35 cellular contexts compared by ENCODE assay signal in the genomic region with DNA sequence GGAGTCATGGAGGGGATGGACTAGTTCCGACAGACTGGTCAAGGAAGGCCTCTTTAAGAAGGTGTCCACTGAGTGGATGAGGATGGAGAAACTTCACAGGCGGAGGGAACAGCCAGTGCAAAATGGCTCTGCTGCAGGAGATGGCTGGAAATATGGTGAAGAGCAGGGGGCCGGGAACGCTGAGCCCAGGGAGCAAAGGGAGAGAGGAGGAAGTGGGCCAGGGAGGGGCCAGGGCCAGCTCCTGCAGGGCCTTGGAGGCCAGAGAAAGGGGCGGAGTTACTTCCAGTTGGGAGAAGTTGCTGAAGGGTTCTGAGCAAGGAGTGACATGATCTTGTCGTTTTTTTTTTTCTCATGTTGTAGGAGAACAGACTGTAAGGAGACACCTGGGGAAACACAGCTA.
"Had no signal": no experiment of that assay in that cellular context is flagged by ENCODE, and none has a peak within 500 bp of the region (broad histone marks: within the 10 kb centered on the region; RNA-seq: fewer than 3 reads in every experiment).

No MANE protein-coding gene starts in this region.

- FAIRE-seq: colon had no signal

- H3K4me1 Mint-ChIP-seq: activated CD4-positive, alpha-beta T cell treated with anti-CD3 and anti-CD28 coated beads for 36 hours; activated CD4-positive, alpha-beta T cell treated with anti-CD3 and anti-CD28 coated beads, Interleukin-2, amount 10 ng/mL, durations not matched to agents 24 days and 14 days; activated CD8-positive, alpha-beta memory T cell treated with anti-CD3 and anti-CD28 coated beads, Interleukin-2, amount 10 ng/mL, durations not matched to agents 7 days and 5 days; activated naive CD4-positive, alpha-beta T cell treated with anti-CD3 and anti-CD28 coated beads, Interleukin-2, amount 50 U/mL, for 24 hours; activated naive CD8-positive, alpha-beta T cell treated with anti-CD3 and anti-CD28 coated beads for 36 hours; activated naive CD8-positive, alpha-beta T cell treated with anti-CD3 and anti-CD28 coated beads, Interleukin-2, amount 50 U/mL, for 24 hours; central memory CD8-positive, alpha-beta T cell had no signal

- H3K4me3 Mint-ChIP-seq: activated CD4-positive, alpha-beta memory T cell treated with anti-CD3 and anti-CD28 coated beads for 36 hours; activated CD4-positive, alpha-beta T cell treated with anti-CD3 and anti-CD28 coated beads for 36 hours; activated CD4-positive, alpha-beta T cell treated with anti-CD3 and anti-CD28 coated beads, Interleukin-2, amount 10 ng/mL, durations not matched to agents 24 days and 14 days; activated CD8-positive, alpha-beta memory T cell treated with anti-CD3 and anti-CD28 coated beads, Interleukin-2, amount 10 ng/mL, durations not matched to agents 7 days and 5 days; activated CD8-positive, alpha-beta T cell treated with anti-CD3 and anti-CD28 coated beads, Interleukin-2, amount 10 ng/mL, durations not matched to agents 7 days and 5 days; activated naive CD4-positive, alpha-beta T cell treated with anti-CD3 and anti-CD28 coated beads for 36 hours; activated naive CD4-positive, alpha-beta T cell treated with anti-CD3 and anti-CD28 coated beads, Interleukin-2, amount 50 U/mL, for 24 hours; activated naive CD8-positive, alpha-beta T cell treated with anti-CD3 and anti-CD28 coated beads for 36 hours; activated naive CD8-positive, alpha-beta T cell treated with anti-CD3 and anti-CD28 coated beads, Interleukin-2, amount 50 U/mL, for 24 hours; activated T-helper 1 cell treated with anti-CD3 and anti-CD28 coated beads, Interleukin-12 subunit alpha, Interleukin-12 subunit beta, Interleukin-2, Interleukin-4 antibody, amounts not matched to agents 30 ng/mL and 10 ng/mL and 1 ng/mL, durations not matched to agents 14 hours and 24 hours and 36 hours; brain; central memory CD8-positive, alpha-beta T cell; effector memory CD8-positive, alpha-beta T cell had no signal

- H3K4me3 ChIP-seq: adrenal gland, breast epithelium, cardiac muscle cell, esophagus muscularis mucosa, gastrocnemius medialis had no signal

- H3K9me3 Mint-ChIP-seq: activated CD4-positive, alpha-beta memory T cell treated with anti-CD3 and anti-CD28 coated beads for 36 hours; activated CD4-positive, alpha-beta T cell treated with anti-CD3 and anti-CD28 coated beads, Interleukin-2, amount 10 ng/mL, durations not matched to agents 24 days and 14 days; activated naive CD4-positive, alpha-beta T cell treated with anti-CD3 and anti-CD28 coated beads for 36 hours; activated naive CD4-positive, alpha-beta T cell treated with anti-CD3 and anti-CD28 coated beads, Interleukin-2, amount 50 U/mL, for 24 hours; activated naive CD8-positive, alpha-beta T cell treated with anti-CD3 and anti-CD28 coated beads for 36 hours; activated naive CD8-positive, alpha-beta T cell treated with anti-CD3 and anti-CD28 coated beads, Interleukin-2, amount 50 U/mL, for 24 hours; activated T-helper 1 cell treated with anti-CD3 and anti-CD28 coated beads, Interleukin-12 subunit alpha, Interleukin-12 subunit beta, Interleukin-2, Interleukin-4 antibody, amounts not matched to agents 30 ng/mL and 10 ng/mL and 1 ng/mL, durations not matched to agents 14 hours and 24 hours and 36 hours; activated T-helper 2 cell treated with anti-CD3 and anti-CD28 coated beads, Interferon-gamma antibody, Interleukin-2, Interleukin-4, amounts not matched to agents 10 μg/mL and 5 μg/mL and 100 μg/mL, durations not matched to agents 14 hours and 24 hours and 36 hours; central memory CD8-positive, alpha-beta T cell; effector memory CD8-positive, alpha-beta T cell had no signal

- H3K27ac ChIP-seq: adrenal gland, breast epithelium, cardiac muscle cell, esophagus muscularis mucosa, foreskin keratinocyte, gastrocnemius medialis had no signal

- H3K27ac Mint-ChIP-seq: activated CD4-positive, alpha-beta memory T cell treated with anti-CD3 and anti-CD28 coated beads for 36 hours; activated CD4-positive, alpha-beta T cell treated with anti-CD3 and anti-CD28 coated beads for 36 hours; activated CD4-positive, alpha-beta T cell treated with anti-CD3 and anti-CD28 coated beads, Interleukin-2, amount 10 ng/mL, durations not matched to agents 24 days and 14 days; activated CD8-positive, alpha-beta memory T cell treated with anti-CD3 and anti-CD28 coated beads, Interleukin-2, amount 10 ng/mL, durations not matched to agents 7 days and 5 days; activated CD8-positive, alpha-beta T cell treated with anti-CD3 and anti-CD28 coated beads, Interleukin-2, amount 10 ng/mL, durations not matched to agents 7 days and 5 days; activated naive CD4-positive, alpha-beta T cell treated with anti-CD3 and anti-CD28 coated beads for 36 hours; activated naive CD4-positive, alpha-beta T cell treated with anti-CD3 and anti-CD28 coated beads, Interleukin-2, amount 50 U/mL, for 24 hours; activated naive CD8-positive, alpha-beta T cell treated with anti-CD3 and anti-CD28 coated beads for 36 hours; activated naive CD8-positive, alpha-beta T cell treated with anti-CD3 and anti-CD28 coated beads, Interleukin-2, amount 50 U/mL, for 24 hours; activated T-helper 1 cell treated with anti-CD3 and anti-CD28 coated beads, Interleukin-12 subunit alpha, Interleukin-12 subunit beta, Interleukin-2, Interleukin-4 antibody, amounts not matched to agents 30 ng/mL and 10 ng/mL and 1 ng/mL, durations not matched to agents 14 hours and 24 hours and 36 hours; activated T-helper 2 cell treated with anti-CD3 and anti-CD28 coated beads, Interferon-gamma antibody, Interleukin-2, Interleukin-4, amounts not matched to agents 10 μg/mL and 5 μg/mL and 100 μg/mL, durations not matched to agents 14 hours and 24 hours and 36 hours; effector memory CD8-positive, alpha-beta T cell had no signal

- H3K4me1 ChIP-seq: adrenal gland, breast epithelium, esophagus muscularis mucosa, foreskin keratinocyte, gastrocnemius medialis had no signal

- ATAC-seq: activated CD4-positive, alpha-beta T cell treated with anti-CD3 and anti-CD28 coated beads for 36 hours; activated CD8-positive, alpha-beta memory T cell treated with anti-CD3 and anti-CD28 coated beads, Interleukin-2, amount 10 ng/mL, durations not matched to agents 7 days and 5 days; activated CD8-positive, alpha-beta T cell treated with anti-CD3 and anti-CD28 coated beads, Interleukin-2, amount 10 ng/mL, durations not matched to agents 7 days and 5 days; activated naive CD8-positive, alpha-beta T cell treated with anti-CD3 and anti-CD28 coated beads, Interleukin-2, amount 50 U/mL, for 24 hours; effector memory CD8-positive, alpha-beta T cell; foreskin keratinocyte; gastrocnemius medialis had no signal

- DNase-seq: activated CD4-positive, alpha-beta memory T cell treated with anti-CD3 and anti-CD28 coated beads for 36 hours; activated CD4-positive, alpha-beta T cell treated with anti-CD3 and anti-CD28 coated beads for 36 hours; activated CD4-positive, alpha-beta T cell treated with anti-CD3 and anti-CD28 coated beads, Interleukin-2, amount 10 ng/mL, durations not matched to agents 24 days and 14 days; activated CD4-positive, CD25-positive, alpha-beta regulatory T cell; activated CD4-positive, CD25-positive, alpha-beta regulatory T cell treated with anti-CD3 and anti-CD28 coated beads, Interleukin-2, amount 50 U/mL, for 72 hours; activated CD8-positive, alpha-beta memory T cell treated with anti-CD3 and anti-CD28 coated beads, Interleukin-2, amount 10 ng/mL, durations not matched to agents 7 days and 5 days; activated CD8-positive, alpha-beta memory T cell treated with anti-CD3 and anti-CD28 coated beads, Interleukin-2, amount 50 U/mL, for 4 hours; activated CD8-positive, alpha-beta T cell treated with anti-CD3 and anti-CD28 coated beads, Interleukin-2, amount 10 ng/mL, durations not matched to agents 7 days and 5 days; activated effector memory CD4-positive, alpha-beta T cell treated with anti-CD3 and anti-CD28 coated beads, Interleukin-2, amount 50 U/mL, for 16 hours; activated naive CD4-positive, alpha-beta T cell treated with anti-CD3 and anti-CD28 coated beads for 36 hours; activated naive CD8-positive, alpha-beta T cell treated with anti-CD3 and anti-CD28 coated beads for 36 hours; activated naive CD8-positive, alpha-beta T cell treated with anti-CD3 and anti-CD28 coated beads, Interleukin-2, amount 50 U/mL, for 24 hours; activated T-cell treated with anti-CD3 and anti-CD28 coated beads, Interleukin-2, amount 50 U/mL, for 1 hour; activated T-cell treated with anti-CD3 and anti-CD28 coated beads, Interleukin-2, amount 50 U/mL, for 48 hours; adrenal gland; amygdala; cortex of kidney; dermis blood vessel endothelial cell; effector CD4-positive, alpha-beta T cell; effector memory CD8-positive, alpha-beta T cell; erythroblast; foreskin keratinocyte; gastrocnemius medialis; glutamatergic neuron; T-helper 1 cell; T-helper 2 cell had no signal

- H3K27me3 Mint-ChIP-seq: activated CD4-positive, alpha-beta T cell treated with anti-CD3 and anti-CD28 coated beads, Interleukin-2, amount 10 ng/mL, durations not matched to agents 24 days and 14 days had no signal

- H3K36me3 Mint-ChIP-seq: activated CD4-positive, alpha-beta memory T cell treated with anti-CD3 and anti-CD28 coated beads for 36 hours; activated CD8-positive, alpha-beta memory T cell treated with anti-CD3 and anti-CD28 coated beads, Interleukin-2, amount 10 ng/mL, durations not matched to agents 7 days and 5 days; activated naive CD4-positive, alpha-beta T cell treated with anti-CD3 and anti-CD28 coated beads, Interleukin-2, amount 50 U/mL, for 24 hours; activated naive CD8-positive, alpha-beta T cell treated with anti-CD3 and anti-CD28 coated beads for 36 hours; brain had no signal

- H3K9me3 ChIP-seq: adrenal gland, breast epithelium, gastrocnemius medialis had no signal

- H3K36me3 ChIP-seq: adrenal gland, breast epithelium, cardiac muscle cell, esophagus muscularis mucosa, gastrocnemius medialis had no signal
